Comparison of ENCODE assay signal across 8 cellular contexts in the genomic region with DNA sequence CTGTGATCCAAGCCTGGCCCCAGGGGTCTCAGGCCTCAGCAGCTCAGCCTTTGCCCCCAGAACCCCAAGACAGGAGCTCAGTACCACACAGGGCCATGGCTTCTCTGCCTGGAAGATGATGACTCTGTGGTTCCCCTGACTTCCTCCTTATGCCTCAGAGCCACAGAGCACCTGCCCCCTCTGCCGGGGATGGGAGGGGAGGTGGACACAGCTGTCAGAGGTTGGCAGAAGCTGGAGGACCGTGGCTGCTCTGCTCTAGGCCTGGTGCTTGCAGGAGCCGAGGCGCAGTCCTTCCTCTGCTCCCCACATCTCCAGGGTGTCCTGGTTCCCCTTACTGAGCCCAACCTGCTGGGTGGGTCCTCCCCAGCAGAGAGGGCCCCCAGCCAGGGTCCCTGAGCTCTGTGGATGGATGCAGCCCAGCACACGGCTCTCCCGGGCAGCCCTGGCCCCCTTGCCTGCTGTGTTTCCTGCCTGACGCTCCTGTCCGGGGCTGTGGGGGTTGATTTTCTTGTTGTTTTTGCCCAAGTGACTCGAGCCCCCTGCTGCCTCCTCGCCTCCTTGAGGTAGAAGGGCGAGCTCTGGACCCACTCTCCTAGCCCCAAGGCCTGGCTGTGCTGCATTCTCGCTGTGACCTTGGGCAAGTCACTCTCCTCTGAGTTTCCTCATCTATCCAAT. TPM values are rescaled to one million over a fixed set of nuclear protein-coding genes. Genes with fewer than 3 reads are reported as not detected.
DNase-seq lines count a peak whose midpoint lies in the region; ATAC-seq and TF ChIP-seq lines count a peak whose summit lies in the region.

No MANE protein-coding gene starts in this region.

- H3K9ac ChIP-seq in colonic mucosa (ENCODE audit: low read depth in 2 of 2, low read length in 2 of 2): no peak overlapping the region

- peaks cover 0 to 15% (median 0%) of the 10 kb centered on the region in 4 donors for H3K4me1 ChIP-seq in Peyer's patch
- H3K4me1 ChIP-seq in colonic mucosa: peaks cover 5% of the 10 kb centered on the region

- DNase-seq in GDM1 (lab: John Stamatoyannopoulos, UW): peak; percentile 38
- DNase-seq in HuH-7.5 (ENCODE audit: low spot score): peak; percentile 13
- DNase-seq in Peyer's patch: peak; percentile 46 to 77 (median 61)
- peak; percentile 30 for DNase-seq in colonic mucosa
- peak; percentile 33 for DNase-seq in stimulated activated CD4-positive, alpha-beta T cell treated with anti-CD3 and anti-CD28 coated beads, Interleukin-1b, Interleukin-23, amount 100 ng/mL, for 48 hours

- H3K4me3 ChIP-seq in Peyer's patch: no peak overlapping the region
- H3K4me3 ChIP-seq in colonic mucosa: no peak overlapping the region

- H3K36me3 ChIP-seq in Peyer's patch (peaks cover 0 to 2% (median 0%) of the 10 kb centered on the region in 3 donors), colonic mucosa (no peaks in the 10 kb centered on the region)

- no peak for TF ChIP-seq POLR2A in Peyer's patch (IDR thresholded peaks at IDR 0.05)

- no peaks in the 10 kb centered on the region for H3K27me3 ChIP-seq in Peyer's patch
- no peaks in the 10 kb centered on the region for H3K27me3 ChIP-seq in colonic mucosa

- no peak for ATAC-seq in HG02610 (IDR thresholded peaks at IDR 0.05; ENCODE audit: unreplicated experiment)
- ATAC-seq in GM18520 (IDR thresholded peaks at IDR 0.05; ENCODE audit: unreplicated experiment): no peak
- no peak for ATAC-seq in HG02840 (IDR thresholded peaks at IDR 0.05; ENCODE audit: low FRiP score, unreplicated experiment)

- H3K27ac ChIP-seq in Peyer's patch (no peak overlapping the region), colonic mucosa (no peak overlapping the region)

- H3K9me3 ChIP-seq in Peyer's patch (no peaks in the 10 kb centered on the region), colonic mucosa (no peaks in the 10 kb centered on the region)

- TF ChIP-seq CTCF in Peyer's patch (IDR thresholded peaks at IDR 0.05) (peak in 3 of 6 experiments; percentile 8 to 35 (median 29)), colonic mucosa (IDR thresholded peaks at IDR 0.05) (no peak)

- intact Hi-C loops in colonic mucosa (cut with DNase I): no loop called here

RNA-seq across cellular contexts. Expression of gene PSTPIP1, which starts 36.6 kb away (rescaled TPM):
- total RNA-seq in Peyer's patch (10 to 100 TPM in 3 of 4 donors, 1 to 10 TPM in 1; 6.3 to 40.4 (median 19.5) TPM), colonic mucosa (1 to 10 TPM; 3.7 to 4.2 TPM)

RNA-seq across cellular contexts. Expression of gene TSPAN3, which starts 39.4 kb away (rescaled TPM):
- 100 to 1,000 TPM in 3 of 4 donors, 10 to 100 TPM in 1; 92.4 to 778 (median 563) TPM for total RNA-seq in Peyer's patch
- 100 to 1,000 TPM; 594 to 841 TPM for total RNA-seq in colonic mucosa
